Comparison of ENCODE assay signal across 31 cellular contexts in genomic region chr14:90907178-90907577, GRCh38.
"Had no signal": no experiment of that assay in that cellular context is flagged by ENCODE, and none has a peak within 500 bp of the region (broad histone marks: within the 10 kb centered on the region; RNA-seq: fewer than 3 reads in every experiment).

No MANE protein-coding gene starts in this region.

- H3K4me1 ChIP-seq: left lung, lower lobe of right lung, neural progenitor cell, right atrium auricular region, suprapubic skin, tibial artery, upper lobe of right lung had no signal

- H3K4me2 ChIP-seq: neural progenitor cell had no signal

- DNase-seq: hypothalamus; immature natural killer cell; kidney; left colon; left lung; lower lobe of right lung; mammary epithelial cell; mesendoderm; naive B cell; natural killer cell; nephron progenitor cell; ovary; stimulated activated CD4-positive, alpha-beta T cell treated with anti-CD3 and anti-CD28 coated beads, Interleukin-12 subunit alpha, Interleukin-12 subunit beta, amount 100 ng/mL, for 4 hours; stimulated activated CD4-positive, alpha-beta T cell treated with anti-CD3 and anti-CD28 coated beads, Interleukin-15, amount 100 ng/mL, for 24 hours; stimulated activated CD4-positive, alpha-beta T cell treated with anti-CD3 and anti-CD28 coated beads, Interleukin-2, amount 100 ng/mL, for 24 hours; stimulated activated CD4-positive, alpha-beta T cell treated with anti-CD3 and anti-CD28 coated beads, Interleukin-4, amount 100 ng/mL, for 1 hour; stimulated activated naive CD4-positive, alpha-beta T cell; tibial artery; trophoblast cell; upper lobe of right lung had no signal

- H3K27ac Mint-ChIP-seq: mesothelial cell of epicardium, natural killer cell, nephron progenitor cell, neural progenitor cell, progenitor cell of endocrine pancreas had no signal

- H3K27me3 ChIP-seq: left lung, neural progenitor cell, ovary, right atrium auricular region, suprapubic skin, tibial artery, upper lobe of right lung had no signal

- FAIRE-seq: islet of Langerhans, kidney, urothelium cell line had no signal

- ATAC-seq: left colon, left lung, lower lobe of right lung, natural killer cell, sciatic nerve, upper lobe of right lung had no signal

- H3K9ac ChIP-seq: neural progenitor cell had no signal

- H3K27me3 Mint-ChIP-seq: naive B cell; progenitor cell of endocrine pancreas; stimulated activated naive CD8-positive, alpha-beta T cell treated with anti-CD3 and anti-CD28 coated beads, Interleukin-15, Interleukin-2, amounts not matched to agents 100 ng/mL and 50 ng/mL, for 24 hours had no signal

- H3K9me3 Mint-ChIP-seq: immature natural killer cell; mesothelial cell of epicardium; naive B cell; natural killer cell; nephron progenitor cell; neural progenitor cell; stimulated activated naive CD8-positive, alpha-beta T cell treated with anti-CD3 and anti-CD28 coated beads, Interleukin-15, Interleukin-2, amounts not matched to agents 100 ng/mL and 50 ng/mL, for 24 hours had no signal

- H3K9me3 ChIP-seq: left lung, lower lobe of right lung, ovary, right atrium auricular region, suprapubic skin, thoracic aorta, tibial artery, upper lobe of right lung had no signal

- H3K36me3 Mint-ChIP-seq: mesothelial cell of epicardium, natural killer cell, neural progenitor cell had no signal

- H3K36me3 ChIP-seq: left lung, lower lobe of right lung, neural progenitor cell, ovary, right atrium auricular region, suprapubic skin, thoracic aorta, tibial artery, upper lobe of right lung had no signal

- H3K4me1 Mint-ChIP-seq: immature natural killer cell, nephron progenitor cell had no signal

- H3K4me3 Mint-ChIP-seq: immature natural killer cell; mesothelial cell of epicardium; naive B cell; natural killer cell; nephron progenitor cell; neural progenitor cell; stimulated activated naive CD8-positive, alpha-beta T cell treated with anti-CD3 and anti-CD28 coated beads, Interleukin-15, Interleukin-2, amounts not matched to agents 100 ng/mL and 50 ng/mL, for 24 hours had no signal

- H3K27ac ChIP-seq: left lung, lower lobe of right lung, neural progenitor cell, ovary, right atrium auricular region, skin epidermis, suprapubic skin, thoracic aorta, tibial artery, upper lobe of right lung had no signal

- H2AFZ ChIP-seq: neural progenitor cell had no signal

- H3K4me3 ChIP-seq: left lung, lower lobe of right lung, neural progenitor cell, ovary, right atrium auricular region, skin epidermis, suprapubic skin, thoracic aorta, tibial artery, upper lobe of right lung had no signal
